8 cellular contexts compared by ENCODE assay signal in the genomic region with DNA sequence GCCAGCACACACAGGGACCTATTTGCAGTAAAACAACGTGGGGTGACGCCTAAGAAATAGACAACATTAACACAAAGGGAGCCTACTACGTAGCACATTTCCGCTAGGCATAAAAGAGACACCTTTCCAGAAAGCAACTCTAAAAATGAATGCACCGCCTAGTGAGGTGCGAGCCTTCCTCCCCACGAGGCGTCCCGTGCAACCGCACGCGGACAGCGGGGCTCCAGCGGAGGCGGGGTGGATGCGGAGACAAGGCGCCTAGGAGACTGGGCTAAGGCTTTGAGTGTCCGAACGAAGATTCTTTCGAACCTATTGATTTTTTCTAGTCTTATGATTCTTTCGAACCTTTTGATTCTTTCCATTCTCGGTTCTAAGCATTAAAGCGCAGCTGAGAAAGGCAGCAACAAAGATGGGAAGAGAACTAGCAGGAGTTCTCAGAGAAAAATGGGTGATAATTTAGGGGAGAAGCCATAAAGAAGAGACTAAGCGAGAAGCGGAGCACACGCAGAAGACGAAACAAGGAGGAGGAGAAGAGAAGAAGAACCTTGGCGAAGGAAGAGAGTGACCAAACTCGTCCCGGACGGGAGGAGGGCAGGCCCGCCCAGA. TPM values are rescaled to one million over a fixed set of nuclear protein-coding genes. Genes with fewer than 3 reads are reported as not detected.
A peak's percentile ranks its signal among the peaks of the same experiment; 100 is the strongest.
DNase-seq lines count a peak whose midpoint lies in the region; ATAC-seq and TF ChIP-seq lines count a peak whose summit lies in the region.

No MANE protein-coding gene starts in this region.

- DNase-seq in NCI-H2227 (lab: John Stamatoyannopoulos, UW; ENCODE audit: unreplicated experiment), result peak; percentile 49
- no peak for DNase-seq in NCI-H2227 treated with DMSO at 0.1 percent for 48 hours (lab: John Stamatoyannopoulos, UW)
- DNase-seq in T-helper 17 cell, result peak; percentile 41 to 44 (median 41)
- no peak for DNase-seq in MCF 10A (ENCODE audit: unreplicated experiment)
- DNase-seq in kidney tubule cell (ENCODE audit: low spot score), result peak; percentile 46
- peak; percentile 36 to 45 for DNase-seq in stimulated activated CD4-positive, alpha-beta T cell treated with anti-CD3 and anti-CD28 coated beads, Interleukin-4, amount 100 ng/mL, for 48 hours (ENCODE audit: low read depth in 2 of 2)
- DNase-seq in SW 1271 (lab: John Stamatoyannopoulos, UW), result no peak

- intact Hi-C loops in MCF 10A (cut with micrococcal nuclease), result no loop called here

- CTCF ChIA-PET in MCF 10A (lab: Yijun Ruan, JAX), result interaction anchor here (1.0 kb wide), 1 partner anchor 42 kb away, joined by 3 read pairs; no protein-coding TSS in a partner anchor

- H3K4me1 Mint-ChIP-seq in T-helper 17 cell, result peaks cover 51% of the 10 kb centered on the region
- H3K4me1 Mint-ChIP-seq in MCF 10A (ENCODE audit: insufficient read depth, unreplicated experiment), result peaks cover 31% of the 10 kb centered on the region

- TF ChIP-seq CTCF in MCF 10A (IDR thresholded peaks at IDR 0.05; ENCODE audit: unreplicated experiment), result no peak

- H3K27me3 Mint-ChIP-seq in T-helper 17 cell (peaks cover 7% of the 10 kb centered on the region), MCF 10A (ENCODE audit: insufficient read depth, unreplicated experiment) (no peaks in the 10 kb centered on the region)

- BruUV-seq in MCF 10A (replicated peaks; lab: Mats Ljungman, UMichigan), result no TSS peak

- peak overlapping the region; percentile 97 for H3K4me3 Mint-ChIP-seq in T-helper 17 cell
- peak overlapping the region; percentile 70 for H3K4me3 Mint-ChIP-seq in MCF 10A (ENCODE audit: unreplicated experiment)

- POLR2A ChIA-PET in MCF 10A (lab: Yijun Ruan, JAX), result interaction anchor here (0.6 to 4.0 kb wide), 8 partner anchors 8 to 593 kb away, joined by 3 to 22 read pairs (median 5); partner anchors contain the start of gene RNF135

- peak overlapping the region; percentile 98 for H3K27ac Mint-ChIP-seq in T-helper 17 cell
- H3K27ac Mint-ChIP-seq in MCF 10A (ENCODE audit: low read depth, unreplicated experiment), result peak overlapping the region; percentile 63

- no peaks in the 10 kb centered on the region for H3K9me3 Mint-ChIP-seq in MCF 10A (ENCODE audit: unreplicated experiment)

- ATAC-seq in T-helper 17 cell (peak; percentile 52), GM19035 (IDR thresholded peaks at IDR 0.05; ENCODE audit: unreplicated experiment) (no peak)

- peaks cover 5% of the 10 kb centered on the region for H3K36me3 Mint-ChIP-seq in T-helper 17 cell (ENCODE audit: low read depth)
- H3K36me3 Mint-ChIP-seq in MCF 10A (ENCODE audit: insufficient read depth, unreplicated experiment), result no peaks in the 10 kb centered on the region

- no peaks in the 10 kb centered on the region for H3K9me3 ChIP-seq in T-helper 17 cell (ENCODE audit: control insufficient read depth, low read length, poor library complexity, severe bottlenecking)

RNA-seq across cellular contexts. Expression of gene CPD, which starts 0.4 kb away (rescaled TPM):
- 10 to 100 TPM; 34.3 to 43.1 TPM for total RNA-seq in T-helper 17 cell
- total RNA-seq in MCF 10A (2022), result 47.9 and 67.4 TPM in 2 replicates

RNA-seq across cellular contexts. Expression of gene TMIGD1, which starts 44.4 kb away (rescaled TPM):
- total RNA-seq in T-helper 17 cell (not detected), MCF 10A (2022) (not detected in 2 replicates)

Comparison
In these comparisons a context has a peak if more than half of its experiments do, and no peak if none do; other contexts are left out.
1. DNase-seq: peak in NCI-H2227 (single experiment), T-helper 17 cell (3 of 3), kidney tubule cell (single experiment) and stimulated activated CD4-positive, alpha-beta T cell treated with anti-CD3 and anti-CD28 coated beads, Interleukin-4, amount 100 ng/mL, for 48 hours (2 of 2); none in NCI-H2227 treated with DMSO at 0.1 percent for 48 hours (single experiment), MCF 10A (single experiment) and SW 1271 (0 of 2).